13 cellular contexts compared by ENCODE assay signal in the genomic region with DNA sequence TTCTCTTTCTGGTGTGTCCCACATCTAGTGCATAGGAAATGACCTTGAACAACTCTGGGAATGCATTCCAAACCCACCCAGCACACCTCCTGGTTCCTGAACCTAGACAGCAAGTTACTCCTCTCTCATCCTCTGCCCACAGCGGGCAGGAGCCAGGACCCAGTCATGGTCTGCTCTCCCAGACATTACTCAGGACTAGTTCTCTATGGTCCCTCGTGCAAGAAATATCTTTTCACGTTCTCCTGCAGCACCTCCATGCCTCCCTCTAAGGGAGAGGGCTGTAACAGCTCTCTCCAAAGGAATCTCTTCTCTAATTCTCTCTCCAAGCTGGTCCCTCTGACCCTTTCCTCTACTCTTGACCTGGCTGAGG. TPM values are rescaled to one million over a fixed set of nuclear protein-coding genes. Genes with fewer than 3 reads are reported as not detected.
A peak's percentile ranks its signal among the peaks of the same experiment; 100 is the strongest.
DNase-seq lines count a peak whose midpoint lies in the region; ATAC-seq and TF ChIP-seq lines count a peak whose summit lies in the region.
"Had no signal": no experiment of that assay in that cellular context is flagged by ENCODE, and none has a peak within 500 bp of the region (broad histone marks: within the 10 kb centered on the region; RNA-seq: fewer than 3 reads in every experiment).

No MANE protein-coding gene starts in this region.

- POLR2A ChIA-PET in PC-3 (lab: Charles Lee; ENCODE audit: unreplicated experiment) = no interaction called here

- H3K9me2 ChIP-seq in PC-3 (replicated peaks; ENCODE audit: low read length) = no peaks in the 10 kb centered on the region

- H3K4me2 ChIP-seq in PC-3 (ENCODE audit: low read length) (peak overlapping the region; percentile 32), mammary epithelial cell (ENCODE audit: insufficient read depth, low read depth, low read length) (no peak overlapping the region)

- H3K4me1 ChIP-seq in PC-3 (ENCODE audit: insufficient read depth, low read length) (peaks cover 75% of the 10 kb centered on the region), mammary epithelial cell (ENCODE audit: insufficient read depth, low read length) (peaks cover 66% of the 10 kb centered on the region), mesodermal cell (ENCODE audit: control insufficient read depth, insufficient read depth, low read length, poor library complexity, severe bottlenecking) (peaks cover 68% of the 10 kb centered on the region), thoracic aorta (ENCODE audit: control insufficient read depth in 1 of 2, low read depth in 2 of 2) (peaks cover 40 to 58% of the 10 kb centered on the region in 2 donors)

- BruUV-seq in PC-3 (replicated peaks; lab: Mats Ljungman, UMichigan) (no TSS peak), mammary epithelial cell (replicated peaks; lab: Mats Ljungman, UMichigan) (no TSS peak)

- in situ Hi-C loops in mammary epithelial cell (cut with MboI; ENCODE audit: low sequenced_read_pairs in 2 of 2) (loop anchor here in 1 of 2 donors (10.0 kb wide), 1 partner anchor 288 kb away; no protein-coding TSS in a partner anchor), GM13977 (cut with MboI; ENCODE audit: low pct_unique_long_range_greater_than_20kb, low sequenced_read_pairs, unreplicated experiment) (no loop called here)

- dilution Hi-C loops in mammary epithelial cell (cut with HindIII; ENCODE audit: low sequenced_read_pairs) = no loop called here

- H4K20me1 ChIP-seq in PC-3 (ENCODE audit: low read length) = no peaks in the 10 kb centered on the region
- no peaks in the 10 kb centered on the region for H4K20me1 ChIP-seq in mammary epithelial cell (ENCODE audit: insufficient read depth, low read length)

- DNase-seq in PC-3 = peak; percentile 11
- no peak for DNase-seq in mammary epithelial cell
- no peak for DNase-seq in thoracic aorta (ENCODE audit: low spot score)
- no peak for DNase-seq in GM13977 (ENCODE audit: low spot score)
- DNase-seq: anterior cingulate cortex; CD8-positive, alpha-beta T cell; NCI-H2029 treated with DMSO at 0.1 percent for 48 hours; NCI-H82; stimulated activated naive CD8-positive, alpha-beta T cell treated with anti-CD3 and anti-CD28 coated beads, Interleukin-15, amount 100 ng/mL, for 72 hours had no signal

- ATAC-seq in PC-3 (no peak), thoracic aorta (ENCODE audit: insufficient number of reproducible peaks, low FRiP score, low read depth) (no peak), GM21381 (IDR thresholded peaks at IDR 0.05; ENCODE audit: unreplicated experiment) (no peak), HG02642 (IDR thresholded peaks at IDR 0.05; ENCODE audit: poor library complexity, unreplicated experiment) (no peak)
- ATAC-seq: CD8-positive, alpha-beta T cell had no signal

- CTCF ChIA-PET in PC-3 (lab: Charles Lee) = no interaction called here
- CTCF ChIA-PET in mammary epithelial cell (lab: Charles Lee; ENCODE audit: low non-redundant PET) = no interaction called here

- no peaks in the 10 kb centered on the region for H3K36me3 ChIP-seq in PC-3 (ENCODE audit: low read depth, low read length)
- H3K36me3 ChIP-seq in mammary epithelial cell (ENCODE audit: insufficient read depth, low read length) = no peaks in the 10 kb centered on the region
- H3K36me3 ChIP-seq in mesodermal cell (ENCODE audit: control insufficient read depth, insufficient read depth, low read length) = no peaks in the 10 kb centered on the region
- no peaks in the 10 kb centered on the region for H3K36me3 ChIP-seq in thoracic aorta

- no peak for TF ChIP-seq CTCF in PC-3 (conservative IDR thresholded peaks at IDR 0.05; ENCODE audit: low read depth, low read length)
- no peak for TF ChIP-seq CTCF in mammary epithelial cell (conservative IDR thresholded peaks at IDR 0.05 in 1 of 2, IDR thresholded peaks at IDR 0.05 in 1 of 2; ENCODE audit: extremely low read depth in 1 of 2, insufficient read depth in 1 of 2, low read depth in 1 of 2, low read length in 2 of 2)
- no peak for TF ChIP-seq CTCF in thoracic aorta (IDR thresholded peaks at IDR 0.05)
- TF ChIP-seq CTCF in GM13977 (IDR thresholded peaks at IDR 0.05; ENCODE audit: extremely low read depth, insufficient read depth, missing control alignments) = no peak

- H3K9ac ChIP-seq in PC-3 (ENCODE audit: low read length) (peak overlapping the region; percentile 70), mammary epithelial cell (ENCODE audit: insufficient read depth, low read length) (no peak overlapping the region)

- H3K79me2 ChIP-seq in PC-3 (ENCODE audit: low read length) (no peaks in the 10 kb centered on the region), mammary epithelial cell (ENCODE audit: insufficient read depth, low read length) (no peaks in the 10 kb centered on the region)

- H2AFZ ChIP-seq in PC-3 (ENCODE audit: low read length) (no peak overlapping the region), mammary epithelial cell (ENCODE audit: low read depth, low read length) (no peak overlapping the region)

- no peaks in the 10 kb centered on the region for H3K9me3 ChIP-seq in PC-3 (ENCODE audit: low read length)
- no peaks in the 10 kb centered on the region for H3K9me3 ChIP-seq in mammary epithelial cell (replicated peaks; ENCODE audit: insufficient read depth, low read length)
- H3K9me3 ChIP-seq in mesodermal cell (ENCODE audit: control insufficient read depth, low read length) = no peaks in the 10 kb centered on the region
- H3K9me3 ChIP-seq in thoracic aorta = no peaks in the 10 kb centered on the region

- H3K27ac ChIP-seq in PC-3 (ENCODE audit: low read length) = peak overlapping the region; percentile 100
- peak overlapping the region; percentile 85 for H3K27ac ChIP-seq in mammary epithelial cell (ENCODE audit: insufficient read depth, low read depth, low read length)
- H3K27ac ChIP-seq in mesodermal cell (ENCODE audit: low read depth, low read length, severe bottlenecking) = peak overlapping the region; percentile 100
- peak overlapping the region; percentile 95 to 96 for H3K27ac ChIP-seq in thoracic aorta

- H3K4me3 ChIP-seq in PC-3 (ENCODE audit: low read length) (no peak overlapping the region), mammary epithelial cell (replicated peaks in 1 of 3; ENCODE audit: insufficient read depth in 1 of 3, low read depth in 2 of 3, low read length in 3 of 3) (no peak overlapping the region), mesodermal cell (ENCODE audit: extremely low read depth, insufficient read depth, low read length, poor library complexity, severe bottlenecking) (no peak overlapping the region), thoracic aorta (no peak overlapping the region)
- H3K4me3 ChIP-seq: lung had no signal

- intact Hi-C loops in PC-3 (cut with micrococcal nuclease) (loop anchor here (5.0 kb wide), 4 partner anchors 40 to 135 kb away; no protein-coding TSS in a partner anchor), mammary epithelial cell (cut with micrococcal nuclease) (loop anchor here (2.0 to 5.0 kb wide), 5 partner anchors 65 to 286 kb away; no protein-coding TSS in a partner anchor)

- H3K27me3 ChIP-seq in PC-3 (ENCODE audit: low read length) (no peaks in the 10 kb centered on the region), mammary epithelial cell (ENCODE audit: insufficient read depth, low read length) (no peaks in the 10 kb centered on the region), thoracic aorta (replicated peaks; ENCODE audit: insufficient read depth) (no peaks in the 10 kb centered on the region)

- 100% methylated on average over 2 of the region's 3 CpGs for WGBS in mammary epithelial cell (ENCODE audit: low coverage, missing lambda C conversion rate)
- WGBS in mesodermal cell (ENCODE audit: insufficient coverage in 2 of 2), 2 experiments = 100% methylated on average over 3 of the region's 3 CpGs

- peaks cover 10% of the 10 kb centered on the region for H3F3A ChIP-seq in PC-3 (ENCODE audit: low read length, unreplicated experiment)

RNA-seq across cellular contexts. Expression of a gene that starts 57.9 kb away (rescaled TPM):
- total RNA-seq in PC-3 (2014; rRNA removed) (39.0 and 43.2 TPM in 2 replicates), mammary epithelial cell (100 to 1,000 TPM; 141 to 221 TPM), thoracic aorta (100 to 1,000 TPM in 1 of 2 donors, 10 to 100 TPM in 1; 90.3 to 253 TPM)
- 138 TPM for polyA plus RNA-seq in mammary epithelial cell
- 65.9 TPM for polyA minus RNA-seq in mammary epithelial cell
- 450 TPM for polyA plus RNA-seq in mesodermal cell (2013, experiment 1 of 2)
- 338 TPM for polyA plus RNA-seq in mesodermal cell (2013, experiment 2 of 2)
